ENCODE assay signal across 7 cellular contexts in the genomic region with DNA sequence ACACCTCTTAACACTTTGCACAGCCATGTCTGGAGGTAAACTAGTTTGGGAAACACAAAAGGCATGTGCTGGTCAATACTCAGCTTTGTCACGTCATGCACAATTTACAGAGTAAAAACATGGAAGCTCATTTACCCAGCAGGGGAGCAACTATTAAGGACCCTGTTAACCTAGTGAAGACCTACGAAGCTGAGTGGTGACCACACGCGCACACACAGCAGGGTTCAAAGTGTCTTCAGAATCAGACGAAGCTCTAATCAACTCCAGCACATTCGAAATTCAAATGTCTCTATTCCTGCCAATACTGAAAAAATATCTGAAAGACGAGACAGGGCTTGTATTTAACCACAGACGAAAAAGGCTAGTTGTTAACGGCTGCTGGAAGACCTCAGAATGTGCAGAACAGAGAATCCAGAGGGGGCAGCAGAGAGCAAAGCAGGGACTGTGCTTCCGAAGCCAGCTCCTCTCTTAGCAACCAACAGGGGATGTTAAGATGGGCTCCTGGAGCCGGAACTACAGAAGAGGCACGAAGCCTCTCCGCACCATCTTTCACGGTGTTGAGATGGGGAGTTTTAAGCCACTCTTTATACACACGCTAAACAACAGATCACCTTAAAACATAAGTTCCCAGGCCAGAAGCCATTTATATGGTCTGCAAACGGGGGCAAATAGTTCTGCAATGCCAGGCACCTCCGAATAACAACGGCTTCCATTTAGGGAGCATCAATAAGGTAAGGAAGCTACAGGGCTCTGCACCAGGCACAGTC. TPM values are rescaled to one million over a fixed set of nuclear protein-coding genes. Genes with fewer than 3 reads are reported as not detected.
DNase-seq lines count a peak whose midpoint lies in the region; ATAC-seq, FAIRE-seq and TF ChIP-seq lines count a peak whose summit lies in the region.

No MANE protein-coding gene starts in this region.

- intact Hi-C loops in mammary epithelial cell (cut with micrococcal nuclease) = loop anchor here (1.0 kb wide), 1 partner anchor 43 kb away; no protein-coding TSS in a partner anchor

- H2AFZ ChIP-seq in mammary epithelial cell (ENCODE audit: low read depth, low read length) = peak overlapping the region; percentile 87

- H3K36me3 Mint-ChIP-seq in immature natural killer cell = no peaks in the 10 kb centered on the region

- H3K9ac ChIP-seq in mammary epithelial cell (ENCODE audit: insufficient read depth, low read length) = peak overlapping the region; percentile 59

- no peaks in the 10 kb centered on the region for H3K36me3 ChIP-seq in WERI-Rb-1
- H3K36me3 ChIP-seq in mammary epithelial cell (ENCODE audit: insufficient read depth, low read length) = no peaks in the 10 kb centered on the region

- H3K9me3 ChIP-seq in WERI-Rb-1 (ENCODE audit: severe bottlenecking) (no peaks in the 10 kb centered on the region), mammary epithelial cell (replicated peaks; ENCODE audit: insufficient read depth, low read length) (no peaks in the 10 kb centered on the region)

- peak; percentile 81 for FAIRE-seq in GM18507 (lab: Jason Lieb, UNC)

- peaks cover 9% of the 10 kb centered on the region in 2 donors for H3K4me1 Mint-ChIP-seq in immature natural killer cell

- no peaks in the 10 kb centered on the region for H4K20me1 ChIP-seq in mammary epithelial cell (ENCODE audit: insufficient read depth, low read length)

- peak; percentile 83 for ATAC-seq in HG03066 (IDR thresholded peaks at IDR 0.05; ENCODE audit: low read depth, unreplicated experiment)

- peak overlapping the region; percentile 33 for H3K4me3 ChIP-seq in WERI-Rb-1 (ENCODE audit: low read depth, low read length)
- peak overlapping the region in 1 of 3 experiments; percentile 18 for H3K4me3 ChIP-seq in mammary epithelial cell (replicated peaks in 1 of 3; ENCODE audit: insufficient read depth in 1 of 3, low read depth in 2 of 3, low read length in 3 of 3)

- H3K79me2 ChIP-seq in mammary epithelial cell (ENCODE audit: insufficient read depth, low read length) = peaks cover 65% of the 10 kb centered on the region

- H3K4me2 ChIP-seq in mammary epithelial cell (ENCODE audit: insufficient read depth, low read depth, low read length) = peak overlapping the region; percentile 79

- H3K27ac ChIP-seq in WERI-Rb-1 (no peak overlapping the region), mammary epithelial cell (ENCODE audit: insufficient read depth, low read depth, low read length) (peak overlapping the region; percentile 59)

- H3K27me3 Mint-ChIP-seq in immature natural killer cell (ENCODE audit: low read depth in 3 of 3) = peaks cover 1 to 13% (median 2%) of the 10 kb centered on the region in 3 donors

- in situ Hi-C loops in mammary epithelial cell (cut with MboI; ENCODE audit: low sequenced_read_pairs in 2 of 2) = no loop called here

- H3K9me3 Mint-ChIP-seq in immature natural killer cell = no peaks in the 10 kb centered on the region

- H3K27me3 ChIP-seq in WERI-Rb-1 (ENCODE audit: insufficient read depth, low read depth, severe bottlenecking) (no peaks in the 10 kb centered on the region), mammary epithelial cell (ENCODE audit: insufficient read depth, low read length) (no peaks in the 10 kb centered on the region)

- peak overlapping the region in 4 of 6 donors; percentile 20 to 73 (median 67) for H3K27ac Mint-ChIP-seq in immature natural killer cell

- DNase-seq in GM18507 (ENCODE audit: extremely low spot score, insufficient read length, low read depth) (peak; percentile 56), NCI-H2171 treated with DMSO at 0.1 percent for 48 hours (lab: John Stamatoyannopoulos, UW) (peak; percentile 88), WERI-Rb-1 (peak; percentile 84), mammary epithelial cell (peak; percentile 86), immature natural killer cell (peak; percentile 66 to 77 (median 71))
- peak; percentile 52 to 73 for DNase-seq in stimulated activated CD4-positive, alpha-beta T cell treated with anti-CD3 and anti-CD28 coated beads, Interleukin-12 subunit alpha, Interleukin-12 subunit beta, amount 100 ng/mL, for 24 hours (ENCODE audit: low read depth in 2 of 2)

- WGBS in mammary epithelial cell (ENCODE audit: low coverage, missing lambda C conversion rate) = 13% methylated on average over 18 of the region's 18 CpGs

- CTCF ChIA-PET in mammary epithelial cell (lab: Charles Lee; ENCODE audit: low non-redundant PET) = interaction anchor here (0.5 to 1.6 kb wide), 7 partner anchors 42 to 811 kb away, joined by 3 to 10 read pairs (median 4); no protein-coding TSS in a partner anchor

- H3K4me3 Mint-ChIP-seq in immature natural killer cell = peak overlapping the region; percentile 70 to 83 (median 80)

- TF ChIP-seq CTCF in WERI-Rb-1 (IDR thresholded peaks at IDR 0.05; ENCODE audit: low read depth, low read length) (peak; percentile 95), mammary epithelial cell (conservative IDR thresholded peaks at IDR 0.05 in 1 of 2, IDR thresholded peaks at IDR 0.05 in 1 of 2; ENCODE audit: extremely low read depth in 1 of 2, insufficient read depth in 1 of 2, low read depth in 1 of 2, low read length in 2 of 2) (peak; percentile 93 to 99)

- dilution Hi-C loops in mammary epithelial cell (cut with HindIII; ENCODE audit: low sequenced_read_pairs) = no loop called here

- H3K4me1 ChIP-seq in mammary epithelial cell (ENCODE audit: insufficient read depth, low read length) = peaks cover 24% of the 10 kb centered on the region

- no TSS peak for BruUV-seq in mammary epithelial cell (replicated peaks; lab: Mats Ljungman, UMichigan)

RNA-seq across cellular contexts. Expression of a gene that starts 45.7 kb away (rescaled TPM):
- total RNA-seq in mammary epithelial cell = 10 to 100 TPM; 24.0 to 81.7 TPM
- polyA plus RNA-seq in mammary epithelial cell = 17.0 TPM
- polyA minus RNA-seq in mammary epithelial cell = 61.0 TPM
- polyA plus RNA-seq in immature natural killer cell = under 1 TPM in 1 of 3 donors, not detected in 2; 0.19 TPM

RNA-seq across cellular contexts. Expression of a gene that starts 46.4 kb away (rescaled TPM):
- total RNA-seq in mammary epithelial cell = 10 to 100 TPM; 18.8 to 40.7 TPM
- polyA plus RNA-seq in mammary epithelial cell = 23.8 TPM
- 20.4 TPM for polyA minus RNA-seq in mammary epithelial cell
- 100 to 1,000 TPM in 2 of 3 donors, 10 to 100 TPM in 1; 83.5 to 145 (median 127) TPM for polyA plus RNA-seq in immature natural killer cell

Comparison
In these comparisons a context has a peak if more than half of its experiments do, and no peak if none do; other contexts are left out.
1. RNA of a gene that starts 45.7 kb away (polyA plus RNA-seq): 17.0 TPM in mammary epithelial cell (single experiment); 0.19 TPM in immature natural killer cell; every median in the first group is over 10 times any median in the second.
2. Peak in every context shown above with its lines, with median percentiles within 50 percentile points of each other: DNase-seq.